In the genomic region with DNA sequence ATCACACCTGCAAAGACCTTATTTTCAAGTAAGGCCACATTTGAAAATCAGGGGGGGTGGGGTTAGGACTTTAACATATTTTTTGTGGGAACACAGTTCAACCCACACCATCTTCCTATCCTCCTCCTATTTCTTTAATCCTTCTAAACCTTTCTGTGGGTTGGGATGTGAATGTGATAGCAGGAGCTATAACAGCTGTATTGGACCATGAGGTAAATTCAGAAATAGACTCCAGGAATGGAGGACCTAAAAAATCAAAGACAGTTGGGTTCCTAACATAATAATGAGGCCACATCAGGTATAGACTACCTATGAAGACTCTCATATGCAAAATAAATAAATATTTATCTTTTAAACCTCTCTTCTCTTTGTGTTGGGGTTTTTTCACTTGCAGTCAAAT, we compare ENCODE assay signal across 20 cellular contexts.
DNase-seq lines count a peak whose midpoint lies in the region; ATAC-seq, FAIRE-seq and TF ChIP-seq lines count a peak whose summit lies in the region.
"Had no signal": no experiment of that assay in that cellular context is flagged by ENCODE, and none has a peak within 500 bp of the region (broad histone marks: within the 10 kb centered on the region; RNA-seq: fewer than 3 reads in every experiment).

No MANE protein-coding gene starts in this region.

- peak overlapping the region; percentile 15 for H3K27ac Mint-ChIP-seq in memory B cell
- H3K27ac Mint-ChIP-seq: CD8-positive, alpha-beta T cell had no signal

- POLR2A ChIA-PET in GM12878 (lab: Charles Lee) = interaction anchor here (1.4 kb wide), 1 partner anchor 52 kb away, joined by 3 read pairs; no protein-coding TSS in a partner anchor

- H3K9me3 ChIP-seq in GM12878 (replicated peaks; ENCODE audit: control insufficient read depth, insufficient read depth, low read length) = peaks cover 1% of the 10 kb centered on the region; the same call in 2 of the 3 replicates
- H3K9me3 ChIP-seq: Caco-2 had no signal

- SMC1A ChIA-PET in GM12878 (lab: Charles Lee; ENCODE audit: uncharacterized antibody, unreplicated experiment) = interaction anchor here (2.0 to 4.0 kb wide), 3 partner anchors 16 to 50 kb away, joined by 4 to 23 read pairs (median 8); no protein-coding TSS in a partner anchor

- peaks cover 34% of the 10 kb centered on the region for H3K4me1 Mint-ChIP-seq in memory B cell

- H3K4me1 ChIP-seq in GM12878 (ENCODE audit: control insufficient read depth, insufficient read depth, low read length) = peaks cover 14% of the 10 kb centered on the region
- H3K4me1 ChIP-seq: Caco-2 had no signal

- H3K9me3 Mint-ChIP-seq in memory B cell = peaks cover 6% of the 10 kb centered on the region

- no peak for TF ChIP-seq RAD21 in GM12878 (IDR thresholded peaks at IDR 0.05; ENCODE audit: insufficient read depth, low read depth, low read length)

- no peaks in the 10 kb centered on the region for H3K36me3 ChIP-seq in GM12878 (ENCODE audit: control insufficient read depth in 2 of 2, insufficient read depth in 2 of 2, low read length in 1 of 2)
- H3K36me3 ChIP-seq: BLaER1 treated with 17β-estradiol and CSF1 and Interleukin-3, amounts not matched to agents 10 nM and 100 nM had no signal

- no peak overlapping the region for H3K4me2 ChIP-seq in GM12878 (ENCODE audit: control insufficient read depth, insufficient read depth)
- H3K4me2 ChIP-seq: BLaER1 treated with 17β-estradiol and CSF1 and Interleukin-3, amounts not matched to agents 10 nM and 100 nM had no signal

- no peak for TF ChIP-seq CTCF in GM12878 (IDR thresholded peaks at IDR 0.05 in 2 of 3, conservative IDR thresholded peaks at IDR 0.05 in 1 of 3; ENCODE audit: control insufficient read depth in 2 of 3, extremely low read depth in 1 of 3, insufficient read depth in 1 of 3, low read depth in 3 of 3, low read length in 3 of 3)

- H3K79me2 ChIP-seq in GM12878 (ENCODE audit: control insufficient read depth, insufficient read depth, low read length) = no peaks in the 10 kb centered on the region; the same call in 1 of the 2 replicates

- H3K27ac ChIP-seq in GM12878 (ENCODE audit: control insufficient read depth, insufficient read depth) = no peak overlapping the region
- H3K27ac ChIP-seq: BLaER1 treated with 17β-estradiol and CSF1 and Interleukin-3, amounts not matched to agents 10 nM and 100 nM; C4-2B had no signal

- no peaks in the 10 kb centered on the region for H3K27me3 ChIP-seq in GM12878 (replicated peaks in 1 of 2; ENCODE audit: control insufficient read depth in 2 of 2, insufficient read depth in 2 of 2, low read length in 1 of 2)
- H3K27me3 ChIP-seq: BLaER1 treated with 17β-estradiol and CSF1 and Interleukin-3, amounts not matched to agents 10 nM and 100 nM had no signal

- no peak for TF ChIP-seq EP300 in GM12878 (IDR thresholded peaks at IDR 0.05; ENCODE audit: borderline replicate concordance in 1 of 2, control insufficient read depth in 1 of 2, low read depth in 2 of 2, low read length in 2 of 2)

- H4K20me1 ChIP-seq in GM12878 (ENCODE audit: control insufficient read depth, insufficient read depth) = no peaks in the 10 kb centered on the region
- H4K20me1 ChIP-seq: BLaER1 treated with 17β-estradiol and CSF1 and Interleukin-3, amounts not matched to agents 10 nM and 100 nM had no signal

- no peak overlapping the region for H3K4me3 ChIP-seq in GM12878
- H3K4me3 ChIP-seq: BLaER1 treated with 17β-estradiol and CSF1 and Interleukin-3, amounts not matched to agents 10 nM and 100 nM had no signal

- DNase-seq in GM12878 (ENCODE audit: low read depth, low spot score) (no peak), memory B cell (ENCODE audit: low spot score in 2 of 2) (no peak), NCI-H1436 (lab: John Stamatoyannopoulos, UW) (no peak), GM19239 (ENCODE audit: insufficient read length, low spot score) (no peak)
- no peak for DNase-seq in stimulated activated naive CD8-positive, alpha-beta T cell treated with anti-CD3 and anti-CD28 coated beads, Interleukin-15, Interleukin-2, amounts not matched to agents 100 U/mL and 50 U/mL, for 24 hours
- DNase-seq: 8988T; ACHN; Caco-2; Calu3; CD4-positive, alpha-beta T cell; CD8-positive, alpha-beta T cell; DMS79 treated with DMSO at 0.1 percent for 48 hours; GF-D8 had no signal

- FAIRE-seq in GM12878 (lab: Jason Lieb, UNC) = no peak
- FAIRE-seq in GM19239 (lab: Jason Lieb, UNC) = no peak
- FAIRE-seq: A204.1, D721Med, G401.6, GM12892, GM18507 had no signal

- H3K4me3 Mint-ChIP-seq in memory B cell = no peak overlapping the region
- H3K4me3 Mint-ChIP-seq: CD4-positive, alpha-beta T cell; CD8-positive, alpha-beta T cell had no signal

- no peak overlapping the region for H2AFZ ChIP-seq in GM12878 (ENCODE audit: control insufficient read depth, low read depth, low read length)

- RAD21 ChIA-PET in GM12878 (lab: Charles Lee; ENCODE audit: unreplicated experiment) = interaction anchor here (1.3 kb wide), 1 partner anchor 9 kb away, joined by 4 read pairs; no protein-coding TSS in a partner anchor

- in situ Hi-C loops in GM12878 (cut with MboI) = no loop called here

- CTCF ChIA-PET in GM12878 (lab: Yijun Ruan, JAX) = interaction anchor here (1.3 kb wide), 1 partner anchor 8 kb away, joined by 3 read pairs; no protein-coding TSS in a partner anchor

- H3K27me3 Mint-ChIP-seq in memory B cell = no peaks in the 10 kb centered on the region
- H3K27me3 Mint-ChIP-seq: CD4-positive, alpha-beta T cell had no signal

- no peak for TF ChIP-seq POLR2A in GM12878 (IDR thresholded peaks at IDR 0.05; ENCODE audit: low read depth, low read length)

- no peak overlapping the region for H3K9ac ChIP-seq in GM12878 (ENCODE audit: control insufficient read depth, insufficient read depth, low read length)
- H3K9ac ChIP-seq: BLaER1 treated with 17β-estradiol and CSF1 and Interleukin-3, amounts not matched to agents 10 nM and 100 nM had no signal

- BruUV-seq in GM12878 (replicated peaks; lab: Mats Ljungman, UMichigan) = no TSS peak

- intact Hi-C loops in GM12878 (cut with micrococcal nuclease; ENCODE audit: unreplicated experiment) = no loop called here

- H3K36me3 Mint-ChIP-seq in memory B cell = peaks cover 17% of the 10 kb centered on the region
- H3K36me3 Mint-ChIP-seq: CD8-positive, alpha-beta T cell had no signal

- no peak for ATAC-seq in GM12878
- no peak for ATAC-seq in memory B cell (ENCODE audit: low read depth)
- ATAC-seq in stimulated activated naive CD8-positive, alpha-beta T cell treated with anti-CD3 and anti-CD28 coated beads, Interleukin-15, Interleukin-2, amounts not matched to agents 100 U/mL and 50 U/mL, for 24 hours = no peak
- ATAC-seq: CD8-positive, alpha-beta T cell had no signal

TF ChIP-seq in GM12878, 131 proteins besides CTCF, POLR2A, EP300 and RAD21:
- TF ChIP-seq SMARCA5 (IDR thresholded peaks at IDR 0.05) = peak; percentile 60; the same call in 1 of the 2 replicates
- no peak for TF ChIP-seq MYB (IDR thresholded peaks at IDR 0.05; ENCODE audit: borderline replicate concordance, low read depth, low read length)
- peak; percentile 60; the same call in 1 of the 2 replicates for TF ChIP-seq ZNF217 (IDR thresholded peaks at IDR 0.05)
